In the genomic region with DNA sequence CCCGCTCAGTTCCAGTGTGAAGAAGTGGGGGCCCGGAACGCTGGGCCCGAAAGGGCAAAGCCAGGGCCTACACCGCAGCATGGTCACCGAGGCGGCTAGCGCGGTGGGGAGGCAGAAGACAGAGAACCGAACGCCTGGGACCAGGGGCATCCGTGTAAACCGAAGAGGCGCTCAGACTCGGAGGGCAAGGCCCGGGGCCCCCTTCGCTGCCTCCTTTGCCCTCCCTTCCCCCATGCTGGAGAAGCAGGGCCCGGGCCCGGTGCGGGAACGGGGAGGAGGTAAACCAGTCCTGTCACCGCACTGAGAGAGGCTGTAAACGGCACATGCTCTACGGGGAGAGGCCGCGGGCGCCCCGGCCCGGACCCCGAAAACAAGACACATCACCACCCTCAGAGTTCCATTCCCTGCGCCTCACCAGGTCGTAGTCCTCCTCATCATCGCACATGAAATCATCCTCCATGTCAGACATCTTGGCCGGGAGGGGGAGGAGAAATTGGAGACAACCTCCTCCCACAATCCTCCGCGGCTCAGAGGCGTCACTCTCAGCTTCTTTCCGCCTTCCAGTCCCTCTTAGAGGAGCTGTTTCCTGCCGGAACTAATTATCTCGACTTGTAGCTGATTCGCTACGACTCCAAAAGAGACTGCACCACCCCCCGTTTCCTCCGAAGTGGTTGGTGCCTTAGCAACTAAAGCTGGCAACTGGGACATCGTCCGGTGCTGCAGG, we compare ENCODE assay signal across 1 cellular context.
TF ChIP-seq lines count a peak whose summit lies in the region.

A gene (minus strand): TSS at position 490 of the 724 bp plus-strand sequence. CDS start 21 bp downstream, at position 469.

TF ChIP-seq in HepG2, 621 proteins besides CTCF, POLR2A, EP300 and RAD21 (continued from another document and continues in another):
- TF ChIP-seq, protein P1, sequence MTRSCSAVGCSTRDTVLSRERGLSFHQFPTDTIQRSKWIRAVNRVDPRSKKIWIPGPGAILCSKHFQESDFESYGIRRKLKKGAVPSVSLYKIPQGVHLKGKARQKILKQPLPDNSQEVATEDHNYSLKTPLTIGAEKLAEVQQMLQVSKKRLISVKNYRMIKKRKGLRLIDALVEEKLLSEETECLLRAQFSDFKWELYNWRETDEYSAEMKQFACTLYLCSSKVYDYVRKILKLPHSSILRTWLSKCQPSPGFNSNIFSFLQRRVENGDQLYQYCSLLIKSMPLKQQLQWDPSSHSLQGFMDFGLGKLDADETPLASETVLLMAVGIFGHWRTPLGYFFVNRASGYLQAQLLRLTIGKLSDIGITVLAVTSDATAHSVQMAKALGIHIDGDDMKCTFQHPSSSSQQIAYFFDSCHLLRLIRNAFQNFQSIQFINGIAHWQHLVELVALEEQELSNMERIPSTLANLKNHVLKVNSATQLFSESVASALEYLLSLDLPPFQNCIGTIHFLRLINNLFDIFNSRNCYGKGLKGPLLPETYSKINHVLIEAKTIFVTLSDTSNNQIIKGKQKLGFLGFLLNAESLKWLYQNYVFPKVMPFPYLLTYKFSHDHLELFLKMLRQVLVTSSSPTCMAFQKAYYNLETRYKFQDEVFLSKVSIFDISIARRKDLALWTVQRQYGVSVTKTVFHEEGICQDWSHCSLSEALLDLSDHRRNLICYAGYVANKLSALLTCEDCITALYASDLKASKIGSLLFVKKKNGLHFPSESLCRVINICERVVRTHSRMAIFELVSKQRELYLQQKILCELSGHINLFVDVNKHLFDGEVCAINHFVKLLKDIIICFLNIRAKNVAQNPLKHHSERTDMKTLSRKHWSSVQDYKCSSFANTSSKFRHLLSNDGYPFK (CRISPR knock-in tag; IDR thresholded peaks at IDR 0.05; ENCODE audit: borderline replicate concordance), result peak; percentile 86; the same call in 1 of the 2 replicates
- TF ChIP-seq KDM2A (CRISPR knock-in tag; IDR thresholded peaks at IDR 0.05; ENCODE audit: borderline replicate concordance, low read depth) (peak; percentile 80), ZNF234 (CRISPR knock-in tag; conservative IDR thresholded peaks at IDR 0.05) (no peak), ZNF124 (CRISPR knock-in tag; IDR thresholded peaks at IDR 0.05) (peak; percentile 75; the same call in 1 of the 2 replicates), LCORL (IDR thresholded peaks at IDR 0.05) (no peak), LCORL (CRISPR knock-in tag; IDR thresholded peaks at IDR 0.05) (peak; percentile 63; the same call in 1 of the 2 replicates), MZF1 (CRISPR knock-in tag; IDR thresholded peaks at IDR 0.05; ENCODE audit: borderline replicate concordance) (no peak), ZNF143 (CRISPR knock-in tag; IDR thresholded peaks at IDR 0.05) (peak; percentile 94), KAT8 (CRISPR knock-in tag; IDR thresholded peaks at IDR 0.05) (peak; percentile 98), GLI4 (CRISPR knock-in tag; IDR thresholded peaks at IDR 0.05; ENCODE audit: borderline replicate concordance) (no peak; the same call in 1 of the 2 replicates), ZNF883 (CRISPR knock-in tag; IDR thresholded peaks at IDR 0.05; ENCODE audit: not compliant biosample characterization) (peak; percentile 6), ZNF24 (IDR thresholded peaks at IDR 0.05) (peak; percentile 61; the same call in 1 of the 2 replicates), KDM4B (CRISPR knock-in tag; IDR thresholded peaks at IDR 0.05) (peak; percentile 82; the same call in 1 of the 2 replicates), RFXAP (CRISPR knock-in tag; IDR thresholded peaks at IDR 0.05; ENCODE audit: borderline replicate concordance) (peak; percentile 93)
- TF ChIP-seq, protein P2, sequence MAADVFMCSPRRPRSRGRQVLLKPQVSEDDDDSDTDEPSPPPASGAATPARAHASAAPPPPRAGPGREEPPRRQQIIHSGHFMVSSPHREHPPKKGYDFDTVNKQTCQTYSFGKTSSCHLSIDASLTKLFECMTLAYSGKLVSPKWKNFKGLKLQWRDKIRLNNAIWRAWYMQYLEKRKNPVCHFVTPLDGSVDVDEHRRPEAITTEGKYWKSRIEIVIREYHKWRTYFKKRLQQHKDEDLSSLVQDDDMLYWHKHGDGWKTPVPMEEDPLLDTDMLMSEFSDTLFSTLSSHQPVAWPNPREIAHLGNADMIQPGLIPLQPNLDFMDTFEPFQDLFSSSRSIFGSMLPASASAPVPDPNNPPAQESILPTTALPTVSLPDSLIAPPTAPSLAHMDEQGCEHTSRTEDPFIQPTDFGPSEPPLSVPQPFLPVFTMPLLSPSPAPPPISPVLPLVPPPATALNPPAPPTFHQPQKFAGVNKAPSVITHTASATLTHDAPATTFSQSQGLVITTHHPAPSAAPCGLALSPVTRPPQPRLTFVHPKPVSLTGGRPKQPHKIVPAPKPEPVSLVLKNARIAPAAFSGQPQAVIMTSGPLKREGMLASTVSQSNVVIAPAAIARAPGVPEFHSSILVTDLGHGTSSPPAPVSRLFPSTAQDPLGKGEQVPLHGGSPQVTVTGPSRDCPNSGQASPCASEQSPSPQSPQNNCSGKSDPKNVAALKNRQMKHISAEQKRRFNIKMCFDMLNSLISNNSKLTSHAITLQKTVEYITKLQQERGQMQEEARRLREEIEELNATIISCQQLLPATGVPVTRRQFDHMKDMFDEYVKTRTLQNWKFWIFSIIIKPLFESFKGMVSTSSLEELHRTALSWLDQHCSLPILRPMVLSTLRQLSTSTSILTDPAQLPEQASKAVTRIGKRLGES (CRISPR knock-in tag; IDR thresholded peaks at IDR 0.05; ENCODE audit: borderline replicate concordance), result 0 out of 2 replicates have a peak, but pooled peaks have one; percentile 17
- TF ChIP-seq, protein P3, sequence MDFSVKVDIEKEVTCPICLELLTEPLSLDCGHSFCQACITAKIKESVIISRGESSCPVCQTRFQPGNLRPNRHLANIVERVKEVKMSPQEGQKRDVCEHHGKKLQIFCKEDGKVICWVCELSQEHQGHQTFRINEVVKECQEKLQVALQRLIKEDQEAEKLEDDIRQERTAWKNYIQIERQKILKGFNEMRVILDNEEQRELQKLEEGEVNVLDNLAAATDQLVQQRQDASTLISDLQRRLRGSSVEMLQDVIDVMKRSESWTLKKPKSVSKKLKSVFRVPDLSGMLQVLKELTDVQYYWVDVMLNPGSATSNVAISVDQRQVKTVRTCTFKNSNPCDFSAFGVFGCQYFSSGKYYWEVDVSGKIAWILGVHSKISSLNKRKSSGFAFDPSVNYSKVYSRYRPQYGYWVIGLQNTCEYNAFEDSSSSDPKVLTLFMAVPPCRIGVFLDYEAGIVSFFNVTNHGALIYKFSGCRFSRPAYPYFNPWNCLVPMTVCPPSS (IDR thresholded peaks at IDR 0.05), result no peak
- TF ChIP-seq, protein P4, sequence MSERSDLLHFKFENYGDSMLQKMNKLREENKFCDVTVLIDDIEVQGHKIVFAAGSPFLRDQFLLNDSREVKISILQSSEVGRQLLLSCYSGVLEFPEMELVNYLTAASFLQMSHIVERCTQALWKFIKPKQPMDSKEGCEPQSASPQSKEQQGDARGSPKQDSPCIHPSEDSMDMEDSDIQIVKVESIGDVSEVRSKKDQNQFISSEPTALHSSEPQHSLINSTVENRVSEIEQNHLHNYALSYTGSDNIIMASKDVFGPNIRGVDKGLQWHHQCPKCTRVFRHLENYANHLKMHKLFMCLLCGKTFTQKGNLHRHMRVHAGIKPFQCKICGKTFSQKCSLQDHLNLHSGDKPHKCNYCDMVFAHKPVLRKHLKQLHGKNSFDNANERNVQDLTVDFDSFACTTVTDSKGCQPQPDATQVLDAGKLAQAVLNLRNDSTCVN (CRISPR knock-in tag; IDR thresholded peaks at IDR 0.05; ENCODE audit: borderline replicate concordance), result no peak
- TF ChIP-seq, protein P5, sequence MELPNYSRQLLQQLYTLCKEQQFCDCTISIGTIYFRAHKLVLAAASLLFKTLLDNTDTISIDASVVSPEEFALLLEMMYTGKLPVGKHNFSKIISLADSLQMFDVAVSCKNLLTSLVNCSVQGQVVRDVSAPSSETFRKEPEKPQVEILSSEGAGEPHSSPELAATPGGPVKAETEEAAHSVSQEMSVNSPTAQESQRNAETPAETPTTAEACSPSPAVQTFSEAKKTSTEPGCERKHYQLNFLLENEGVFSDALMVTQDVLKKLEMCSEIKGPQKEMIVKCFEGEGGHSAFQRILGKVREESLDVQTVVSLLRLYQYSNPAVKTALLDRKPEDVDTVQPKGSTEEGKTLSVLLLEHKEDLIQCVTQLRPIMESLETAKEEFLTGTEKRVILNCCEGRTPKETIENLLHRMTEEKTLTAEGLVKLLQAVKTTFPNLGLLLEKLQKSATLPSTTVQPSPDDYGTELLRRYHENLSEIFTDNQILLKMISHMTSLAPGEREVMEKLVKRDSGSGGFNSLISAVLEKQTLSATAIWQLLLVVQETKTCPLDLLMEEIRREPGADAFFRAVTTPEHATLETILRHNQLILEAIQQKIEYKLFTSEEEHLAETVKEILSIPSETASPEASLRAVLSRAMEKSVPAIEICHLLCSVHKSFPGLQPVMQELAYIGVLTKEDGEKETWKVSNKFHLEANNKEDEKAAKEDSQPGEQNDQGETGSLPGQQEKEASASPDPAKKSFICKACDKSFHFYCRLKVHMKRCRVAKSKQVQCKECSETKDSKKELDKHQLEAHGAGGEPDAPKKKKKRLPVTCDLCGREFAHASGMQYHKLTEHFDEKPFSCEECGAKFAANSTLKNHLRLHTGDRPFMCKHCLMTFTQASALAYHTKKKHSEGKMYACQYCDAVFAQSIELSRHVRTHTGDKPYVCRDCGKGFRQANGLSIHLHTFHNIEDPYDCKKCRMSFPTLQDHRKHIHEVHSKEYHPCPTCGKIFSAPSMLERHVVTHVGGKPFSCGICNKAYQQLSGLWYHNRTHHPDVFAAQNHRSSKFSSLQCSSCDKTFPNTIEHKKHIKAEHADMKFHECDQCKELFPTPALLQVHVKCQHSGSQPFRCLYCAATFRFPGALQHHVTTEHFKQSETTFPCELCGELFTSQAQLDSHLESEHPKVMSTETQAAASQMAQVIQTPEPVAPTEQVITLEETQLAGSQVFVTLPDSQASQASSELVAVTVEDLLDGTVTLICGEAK (IDR thresholded peaks at IDR 0.05), result peak; percentile 98
- TF ChIP-seq, protein P5 (CRISPR knock-in tag; IDR thresholded peaks at IDR 0.05), result peak; percentile 88; the same call in 1 of the 2 replicates
- TF ChIP-seq, protein P6, sequence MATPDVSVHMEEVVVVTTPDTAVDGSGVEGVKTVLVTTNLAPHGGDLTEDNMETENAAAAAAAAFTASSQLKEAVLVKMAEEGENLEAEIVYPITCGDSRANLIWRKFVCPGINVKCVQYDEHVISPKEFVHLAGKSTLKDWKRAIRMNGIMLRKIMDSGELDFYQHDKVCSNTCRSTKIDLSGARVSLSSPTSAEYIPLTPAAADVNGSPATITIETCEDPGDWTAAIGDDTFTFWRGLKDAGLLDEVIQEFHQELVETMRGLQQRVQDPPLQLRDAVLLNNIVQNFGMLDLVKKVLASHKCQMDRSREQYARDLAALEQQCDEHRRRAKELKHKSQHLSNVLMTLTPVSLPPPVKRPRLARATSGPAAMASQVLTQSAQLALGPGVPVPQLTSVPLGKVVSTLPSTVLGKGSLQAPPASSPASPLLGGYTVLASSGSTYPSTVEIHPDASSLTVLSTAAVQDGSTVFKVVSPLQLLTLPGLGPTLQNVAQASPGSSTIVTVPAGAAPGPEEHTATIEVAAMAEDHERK (CRISPR knock-in tag; IDR thresholded peaks at IDR 0.05; ENCODE audit: low read depth), result peak; percentile 33; the same call in 1 of the 2 replicates
- TF ChIP-seq, protein P7, sequence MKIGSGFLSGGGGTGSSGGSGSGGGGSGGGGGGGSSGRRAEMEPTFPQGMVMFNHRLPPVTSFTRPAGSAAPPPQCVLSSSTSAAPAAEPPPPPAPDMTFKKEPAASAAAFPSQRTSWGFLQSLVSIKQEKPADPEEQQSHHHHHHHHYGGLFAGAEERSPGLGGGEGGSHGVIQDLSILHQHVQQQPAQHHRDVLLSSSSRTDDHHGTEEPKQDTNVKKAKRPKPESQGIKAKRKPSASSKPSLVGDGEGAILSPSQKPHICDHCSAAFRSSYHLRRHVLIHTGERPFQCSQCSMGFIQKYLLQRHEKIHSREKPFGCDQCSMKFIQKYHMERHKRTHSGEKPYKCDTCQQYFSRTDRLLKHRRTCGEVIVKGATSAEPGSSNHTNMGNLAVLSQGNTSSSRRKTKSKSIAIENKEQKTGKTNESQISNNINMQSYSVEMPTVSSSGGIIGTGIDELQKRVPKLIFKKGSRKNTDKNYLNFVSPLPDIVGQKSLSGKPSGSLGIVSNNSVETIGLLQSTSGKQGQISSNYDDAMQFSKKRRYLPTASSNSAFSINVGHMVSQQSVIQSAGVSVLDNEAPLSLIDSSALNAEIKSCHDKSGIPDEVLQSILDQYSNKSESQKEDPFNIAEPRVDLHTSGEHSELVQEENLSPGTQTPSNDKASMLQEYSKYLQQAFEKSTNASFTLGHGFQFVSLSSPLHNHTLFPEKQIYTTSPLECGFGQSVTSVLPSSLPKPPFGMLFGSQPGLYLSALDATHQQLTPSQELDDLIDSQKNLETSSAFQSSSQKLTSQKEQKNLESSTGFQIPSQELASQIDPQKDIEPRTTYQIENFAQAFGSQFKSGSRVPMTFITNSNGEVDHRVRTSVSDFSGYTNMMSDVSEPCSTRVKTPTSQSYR (CRISPR knock-in tag; IDR thresholded peaks at IDR 0.05; ENCODE audit: borderline replicate concordance), result peak; percentile 64; the same call in 1 of the 2 replicates
